Comparison of ENCODE assay signal across 16 cellular contexts in the genomic region with DNA sequence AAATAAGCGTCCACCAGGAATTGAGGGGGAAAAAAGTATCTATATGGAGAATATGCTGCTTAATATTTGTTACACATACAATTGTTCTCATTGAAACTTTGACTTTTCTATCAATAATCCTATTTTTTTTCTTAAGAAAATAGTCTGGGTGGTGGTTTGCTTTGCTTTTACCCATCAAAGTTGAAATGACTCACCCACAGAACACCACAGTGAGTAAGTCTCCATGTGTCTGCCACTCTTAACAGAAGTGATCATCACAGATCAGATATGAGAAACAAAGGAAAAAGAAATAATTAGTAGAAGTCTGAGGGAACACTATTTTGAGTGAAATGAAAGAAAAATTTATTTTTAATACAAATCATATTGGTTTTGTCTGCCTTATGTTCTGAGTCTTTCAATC.
A peak's percentile ranks its signal among the peaks of the same experiment; 100 is the strongest.
DNase-seq lines count a peak whose midpoint lies in the region; ATAC-seq, FAIRE-seq and TF ChIP-seq lines count a peak whose summit lies in the region.
"Had no signal": no experiment of that assay in that cellular context is flagged by ENCODE, and none has a peak within 500 bp of the region (broad histone marks: within the 10 kb centered on the region; RNA-seq: fewer than 3 reads in every experiment).

No MANE protein-coding gene starts in this region.

- H3K4me2 ChIP-seq in PC-3 (ENCODE audit: low read length): no peak overlapping the region
- H3K4me2 ChIP-seq in astrocyte (ENCODE audit: low read length): no peak overlapping the region
- no peak overlapping the region for H3K4me2 ChIP-seq in mesendoderm (ENCODE audit: low read length)

- CTCF ChIA-PET in PC-3 (lab: Charles Lee): no interaction called here

- no peak for FAIRE-seq in astrocyte (lab: Jason Lieb, UNC)
- FAIRE-seq: A204.1, GM12891, GM19239 had no signal

- no peaks in the 10 kb centered on the region for H3F3A ChIP-seq in PC-3 (ENCODE audit: low read length, unreplicated experiment)

- H2AK5ac ChIP-seq in mesendoderm (ENCODE audit: low read length): no peak overlapping the region

- H3K4me1 Mint-ChIP-seq in astrocyte (ENCODE audit: low read depth, unreplicated experiment): peaks cover 16% of the 10 kb centered on the region
- H3K4me1 Mint-ChIP-seq: CD4-positive, alpha-beta memory T cell; IgD-negative memory B cell had no signal

- H2BK120ac ChIP-seq in mesendoderm (ENCODE audit: low read depth, low read length): no peak overlapping the region

- WGBS in mesendoderm (ENCODE audit: extremely low coverage, insufficient coverage, low lambda C conversion rate): no CpG with 5 or more reads among the region's 1 CpG

- no peaks in the 10 kb centered on the region for H3K36me3 ChIP-seq in PC-3 (ENCODE audit: low read depth, low read length)
- no peaks in the 10 kb centered on the region for H3K36me3 ChIP-seq in astrocyte (ENCODE audit: insufficient read depth, low read length)
- no peaks in the 10 kb centered on the region for H3K36me3 ChIP-seq in mesendoderm (ENCODE audit: control insufficient read depth, insufficient read depth, low read length)
- H3K36me3 ChIP-seq in gastrocnemius medialis: no peaks in the 10 kb centered on the region
- H3K36me3 ChIP-seq: BE2C had no signal

- H3K9me3 ChIP-seq in PC-3 (ENCODE audit: low read length): no peaks in the 10 kb centered on the region
- H3K9me3 ChIP-seq in astrocyte (ENCODE audit: insufficient read depth, low read depth, low read length): no peaks in the 10 kb centered on the region
- no peaks in the 10 kb centered on the region for H3K9me3 ChIP-seq in gastrocnemius medialis
- H3K9me3 ChIP-seq: BE2C had no signal

- DNase-seq in Ammon's horn (ENCODE audit: low spot score): peak; percentile 3
- DNase-seq in PC-3: peak; percentile 47
- DNase-seq in astrocyte (ENCODE audit: low read depth): no peak
- DNase-seq in mesendoderm: peak; percentile 1
- no peak for DNase-seq in NCI-H128 (lab: John Stamatoyannopoulos, UW; ENCODE audit: unreplicated experiment)
- no peak for DNase-seq in gastrocnemius medialis
- DNase-seq: BE2C; CD4-positive, alpha-beta memory T cell; DMS79 had no signal

- peak overlapping the region; percentile 38 for H3K27ac Mint-ChIP-seq in astrocyte (ENCODE audit: unreplicated experiment)
- H3K27ac Mint-ChIP-seq: CD4-positive, alpha-beta memory T cell; IgD-negative memory B cell had no signal

- no peak overlapping the region for H4K8ac ChIP-seq in mesendoderm (ENCODE audit: low read depth, low read length)

- intact Hi-C loops in PC-3 (cut with micrococcal nuclease) (no loop called here), gastrocnemius medialis (cut with DNase I; ENCODE audit: low total_unique reads) (no loop called here)

- no peaks in the 10 kb centered on the region for H3K36me3 Mint-ChIP-seq in astrocyte (ENCODE audit: low read depth, unreplicated experiment)
- H3K36me3 Mint-ChIP-seq: CD4-positive, alpha-beta memory T cell; IgD-negative memory B cell had no signal

- H3K79me2 ChIP-seq in PC-3 (ENCODE audit: low read length): no peaks in the 10 kb centered on the region
- H3K79me2 ChIP-seq in astrocyte (ENCODE audit: insufficient read depth, low read length): no peaks in the 10 kb centered on the region
- no peaks in the 10 kb centered on the region for H3K79me2 ChIP-seq in mesendoderm (ENCODE audit: control insufficient read depth, insufficient read depth, low read length)

- no peak overlapping the region for H3K4me3 Mint-ChIP-seq in astrocyte (ENCODE audit: unreplicated experiment)
- H3K4me3 Mint-ChIP-seq: CD4-positive, alpha-beta memory T cell; IgD-negative memory B cell had no signal

- H2AFZ ChIP-seq in PC-3 (ENCODE audit: low read length): no peak overlapping the region
- no peak overlapping the region for H2AFZ ChIP-seq in astrocyte (ENCODE audit: low read depth, low read length)

- H3K4me1 ChIP-seq in PC-3 (ENCODE audit: insufficient read depth, low read length) (peaks cover 8% of the 10 kb centered on the region; the same call in 1 of the 2 replicates), astrocyte (ENCODE audit: insufficient read depth, low read length) (no peaks in the 10 kb centered on the region), mesendoderm (ENCODE audit: control insufficient read depth, low read depth, low read length) (no peaks in the 10 kb centered on the region), gastrocnemius medialis (no peaks in the 10 kb centered on the region)
- H3K4me1 ChIP-seq: BE2C had no signal

- no peak overlapping the region for H3K4me3 ChIP-seq in PC-3 (ENCODE audit: low read length)
- no peak overlapping the region for H3K4me3 ChIP-seq in astrocyte (ENCODE audit: insufficient read depth, low read depth, low read length)
- H3K4me3 ChIP-seq in mesendoderm (ENCODE audit: low read length): no peak overlapping the region
- H3K4me3 ChIP-seq in gastrocnemius medialis: no peak overlapping the region

- ATAC-seq in PC-3 (peak; percentile 92), GM18498 (IDR thresholded peaks at IDR 0.05; ENCODE audit: unreplicated experiment) (no peak), gastrocnemius medialis (no peak), HG03108 (IDR thresholded peaks at IDR 0.05; ENCODE audit: unreplicated experiment) (no peak)

- TF ChIP-seq CTCF in PC-3 (conservative IDR thresholded peaks at IDR 0.05; ENCODE audit: low read depth, low read length): no peak
- TF ChIP-seq CTCF in astrocyte (IDR thresholded peaks at IDR 0.05; ENCODE audit: insufficient read depth, low read depth, low read length): no peak
- no peak for TF ChIP-seq CTCF in gastrocnemius medialis (IDR thresholded peaks at IDR 0.05 in 4 of 5, conservative IDR thresholded peaks at IDR 0.05 in 1 of 5)

- peak overlapping the region; percentile 2; the same call in 1 of the 2 replicates for H3K27ac ChIP-seq in PC-3 (ENCODE audit: low read length)
- no peak overlapping the region for H3K27ac ChIP-seq in astrocyte (ENCODE audit: low read depth, low read length)
- H3K27ac ChIP-seq in mesendoderm (ENCODE audit: low read depth, low read length): no peak overlapping the region
- H3K27ac ChIP-seq in gastrocnemius medialis: no peak overlapping the region
- H3K27ac ChIP-seq: C4-2B had no signal

- H3K56ac ChIP-seq in mesendoderm (ENCODE audit: low read length): no peak overlapping the region

- H3K4ac ChIP-seq in mesendoderm (ENCODE audit: low read depth, low read length): no peak overlapping the region

- in situ Hi-C loops in gastrocnemius medialis (cut with MboI; ENCODE audit: low sequenced_read_pairs in 4 of 4): no loop called here

- H2BK15ac ChIP-seq in mesendoderm (replicated peaks; ENCODE audit: low read depth): no peak overlapping the region

- H3K79me1 ChIP-seq in mesendoderm (ENCODE audit: low read length): no peaks in the 10 kb centered on the region

- H3K27me3 ChIP-seq in PC-3 (ENCODE audit: low read length): no peaks in the 10 kb centered on the region
- no peaks in the 10 kb centered on the region for H3K27me3 ChIP-seq in astrocyte (ENCODE audit: insufficient read depth, low read length)
- no peaks in the 10 kb centered on the region for H3K27me3 ChIP-seq in mesendoderm (ENCODE audit: insufficient read depth, low read length, poor library complexity)
- no peaks in the 10 kb centered on the region for H3K27me3 ChIP-seq in gastrocnemius medialis
- H3K27me3 ChIP-seq: BE2C had no signal

- H3K9ac ChIP-seq in PC-3 (ENCODE audit: low read length) (no peak overlapping the region), astrocyte (ENCODE audit: low read length) (no peak overlapping the region), mesendoderm (ENCODE audit: low read length) (no peak overlapping the region)

- no TSS peak for BruUV-seq in PC-3 (replicated peaks; lab: Mats Ljungman, UMichigan)

- POLR2A ChIA-PET in PC-3 (lab: Charles Lee; ENCODE audit: unreplicated experiment): no interaction called here

- no peak for TF ChIP-seq POLR2A in gastrocnemius medialis (IDR thresholded peaks at IDR 0.05)

- H3K27me3 Mint-ChIP-seq in astrocyte (ENCODE audit: low read depth, unreplicated experiment): no peaks in the 10 kb centered on the region
- H3K27me3 Mint-ChIP-seq: CD4-positive, alpha-beta memory T cell; IgD-negative memory B cell had no signal

- H3K23ac ChIP-seq in mesendoderm (ENCODE audit: low read length): no peak overlapping the region

- H3K18ac ChIP-seq in mesendoderm (ENCODE audit: low read length): no peak overlapping the region

- no peaks in the 10 kb centered on the region for H3K9me2 ChIP-seq in PC-3 (replicated peaks; ENCODE audit: low read length)

- no peak overlapping the region for H4K5ac ChIP-seq in mesendoderm (ENCODE audit: low read length)

- no peak overlapping the region for H2BK5ac ChIP-seq in mesendoderm (ENCODE audit: low read length)

- H4K20me1 ChIP-seq in PC-3 (ENCODE audit: low read length) (no peaks in the 10 kb centered on the region), astrocyte (ENCODE audit: insufficient read depth, low read length) (no peaks in the 10 kb centered on the region)

- H3K9me3 Mint-ChIP-seq in astrocyte (ENCODE audit: unreplicated experiment): no peaks in the 10 kb centered on the region

Comparison
In these comparisons a context has a peak if more than half of its experiments do, and no peak if none do; other contexts are left out.
1. DNase-seq: peak in Ammon's horn (single experiment), PC-3 (single experiment) and mesendoderm (single experiment); none in astrocyte (single experiment), NCI-H128 (single experiment) and gastrocnemius medialis (0 of 2).